Comparison of ENCODE assay signal across 10 cellular contexts in the genomic region with DNA sequence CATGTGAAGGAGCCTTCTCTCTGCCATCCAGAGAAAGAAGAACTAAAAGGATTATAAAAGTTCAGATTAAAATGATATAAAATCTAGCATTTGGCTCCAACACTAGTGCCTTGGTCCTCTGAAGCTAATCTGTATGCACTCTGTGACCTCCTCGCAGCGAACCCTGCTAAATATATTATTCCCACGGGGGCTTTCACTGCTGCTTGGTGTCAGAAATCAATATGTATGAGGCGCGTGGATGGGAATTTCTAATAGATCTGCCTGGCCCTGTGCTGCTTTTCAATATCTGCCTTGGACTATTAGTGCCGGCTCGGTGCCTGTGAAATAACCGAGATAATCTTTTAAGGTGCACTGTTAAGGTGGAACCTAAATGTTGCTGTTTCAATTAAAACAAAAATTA.
A peak's percentile ranks its signal among the peaks of the same experiment; 100 is the strongest.
DNase-seq lines count a peak whose midpoint lies in the region; ATAC-seq, FAIRE-seq and TF ChIP-seq lines count a peak whose summit lies in the region.
"Had no signal": no experiment of that assay in that cellular context is flagged by ENCODE, and none has a peak within 500 bp of the region (broad histone marks: within the 10 kb centered on the region; RNA-seq: fewer than 3 reads in every experiment).

No MANE protein-coding gene starts in this region.

- no peaks in the 10 kb centered on the region for H3K36me3 Mint-ChIP-seq in activated naive CD4-positive, alpha-beta T cell treated with anti-CD3 and anti-CD28 coated beads, Interleukin-2, amount 50 U/mL, for 72 hours

- DNase-seq in NCI-H69 (lab: John Stamatoyannopoulos, UW): peak; percentile 40
- DNase-seq in caudate nucleus (lab: John Stamatoyannopoulos, UW): peak in 28 of 61 donors; percentile 5 to 50 (median 30)
- DNase-seq in left lobe of liver (ENCODE audit: low spot score): no peak
- no peak for DNase-seq in skeletal muscle cell (ENCODE audit: low read depth)
- no peak for DNase-seq in activated naive CD4-positive, alpha-beta T cell treated with anti-CD3 and anti-CD28 coated beads, Interleukin-2, amount 50 U/mL, for 72 hours (ENCODE audit: low spot score in 2 of 2)
- no peak for DNase-seq in GM12891 (ENCODE audit: insufficient read length, low spot score)
- DNase-seq: activated T-cell treated with anti-CD3 and anti-CD28 coated beads for 4 hours, COR-L47 had no signal

- peak overlapping the region; percentile 49 for H3K27ac ChIP-seq in caudate nucleus (ENCODE audit: low read depth, low read length)

- peaks cover 4% of the 10 kb centered on the region in 2 donors for H3K9me3 Mint-ChIP-seq in activated naive CD4-positive, alpha-beta T cell treated with anti-CD3 and anti-CD28 coated beads, Interleukin-2, amount 50 U/mL, for 72 hours

- no peak overlapping the region for H3K27ac Mint-ChIP-seq in activated naive CD4-positive, alpha-beta T cell treated with anti-CD3 and anti-CD28 coated beads, Interleukin-2, amount 50 U/mL, for 72 hours

- TF ChIP-seq POLR2A in GM12891 (IDR thresholded peaks at IDR 0.05; ENCODE audit: low read depth, low read length): no peak

- FAIRE-seq in GM12891 (lab: Jason Lieb, UNC): no peak

- peak; percentile 85 for ATAC-seq in left lobe of liver
- no peak for ATAC-seq in HG03457 (IDR thresholded peaks at IDR 0.05; ENCODE audit: unreplicated experiment)
- ATAC-seq in activated naive CD4-positive, alpha-beta T cell treated with anti-CD3 and anti-CD28 coated beads, Interleukin-2, amount 50 U/mL, for 72 hours: no peak
- no peak for ATAC-seq in GM19452 (IDR thresholded peaks at IDR 0.05; ENCODE audit: unreplicated experiment)

- H3K4me3 ChIP-seq in skeletal muscle cell (ENCODE audit: low read depth, low read length): peak overlapping the region; percentile 29

TF ChIP-seq in GM12891, 5 proteins besides CTCF, POLR2A, EP300 and RAD21:
- TF ChIP-seq POLR2AphosphoS5 (IDR thresholded peaks at IDR 0.05; ENCODE audit: low read depth, low read length) (no peak), TAF1 (IDR thresholded peaks at IDR 0.05; ENCODE audit: low read depth, low read length) (no peak), POU2F2 (IDR thresholded peaks at IDR 0.05; ENCODE audit: low read depth, low read length) (no peak), PAX5 (IDR thresholded peaks at IDR 0.05; ENCODE audit: insufficient read depth, low read length, severe bottlenecking) (no peak), SPI1 (IDR thresholded peaks at IDR 0.05; ENCODE audit: low read depth, low read length) (no peak)
